In the genomic region with DNA sequence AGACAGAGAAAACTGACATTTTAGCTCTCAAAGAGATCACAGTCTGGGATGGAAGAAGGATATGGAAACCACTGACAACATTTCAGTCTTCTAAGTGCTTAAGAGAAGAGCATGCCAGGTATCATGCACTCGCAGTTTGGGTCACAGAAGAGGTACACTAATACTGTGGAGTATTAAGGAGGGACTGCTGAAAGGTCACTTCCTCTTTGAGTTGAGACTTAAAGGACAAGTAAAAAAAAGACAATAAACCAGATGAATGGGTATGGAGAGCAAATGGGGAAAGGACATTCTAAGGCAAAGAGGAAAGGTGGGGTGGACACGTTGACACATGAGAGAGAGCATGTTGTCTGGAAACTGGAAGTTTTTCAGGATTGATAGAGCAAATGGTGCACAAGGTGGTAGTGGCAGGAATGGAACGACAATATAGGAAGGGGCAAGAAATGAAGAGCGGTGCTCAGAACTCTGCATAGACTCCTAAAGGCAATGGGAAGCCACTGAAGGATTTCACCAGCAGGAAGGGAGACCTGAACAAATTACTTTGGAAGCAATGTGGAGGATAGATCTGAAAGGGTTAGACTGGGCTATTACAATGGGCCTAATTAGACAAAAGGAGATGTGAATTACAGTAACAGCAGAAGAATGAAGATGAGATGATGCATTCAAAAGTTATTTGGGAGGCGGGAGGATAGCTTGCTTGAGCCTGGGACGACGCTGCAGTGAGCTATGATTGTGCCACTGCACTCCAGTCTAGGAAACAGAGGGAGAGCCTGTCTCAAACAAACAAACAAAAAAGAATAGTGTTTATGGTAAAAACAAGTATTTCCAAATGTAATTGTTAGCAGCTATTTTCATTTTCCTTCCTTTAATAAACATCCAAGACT, we compare ENCODE assay signal across 10 cellular contexts. TPM values are rescaled to one million over a fixed set of nuclear protein-coding genes. Genes with fewer than 3 reads are reported as not detected.
DNase-seq lines count a peak whose midpoint lies in the region; ATAC-seq and TF ChIP-seq lines count a peak whose summit lies in the region.
"Had no signal": no experiment of that assay in that cellular context is flagged by ENCODE, and none has a peak within 500 bp of the region (broad histone marks: within the 10 kb centered on the region; RNA-seq: fewer than 3 reads in every experiment).

No MANE protein-coding gene starts in this region.

- H3K27me3 ChIP-seq in colonic mucosa: no peaks in the 10 kb centered on the region

- peaks cover 8% of the 10 kb centered on the region for H3K4me1 ChIP-seq in colonic mucosa
- H3K4me1 ChIP-seq: parathyroid adenoma had no signal

- H3K36me3 ChIP-seq in colonic mucosa: no peaks in the 10 kb centered on the region

- peak overlapping the region in 1 of 2 donors; percentile 26 for H3K9ac ChIP-seq in colonic mucosa (ENCODE audit: low read depth in 2 of 2, low read length in 2 of 2)
- H3K9ac ChIP-seq: parathyroid adenoma had no signal

- H3K27ac ChIP-seq in colonic mucosa: peak overlapping the region; percentile 43
- H3K27ac ChIP-seq: parathyroid adenoma had no signal

- intact Hi-C loops in colonic mucosa (cut with DNase I): no loop called here

- DNase-seq in LoVo (ENCODE audit: low spot score): peak; percentile 34
- DNase-seq in colonic mucosa: no peak
- DNase-seq in renal cortical epithelial cell (ENCODE audit: low read depth): peak; percentile 43
- DNase-seq in NOMO-1 treated with dmso at 0.1 percent for 144 hours (lab: John Stamatoyannopoulos, UW; ENCODE audit: unreplicated experiment): no peak
- no peak for DNase-seq in activated gamma-delta T cell treated with Interleukin-2 at 50 U/mL for 16 hours
- no peak for DNase-seq in glutamatergic neuron
- no peak for DNase-seq in T-helper 17 cell
- DNase-seq: KG1 had no signal

- no peaks in the 10 kb centered on the region for H3K9me3 Mint-ChIP-seq in glutamatergic neuron (ENCODE audit: unreplicated experiment)

- H3K4me3 ChIP-seq in colonic mucosa: no peak overlapping the region

- H3K27ac Mint-ChIP-seq in glutamatergic neuron (ENCODE audit: unreplicated experiment) (no peak overlapping the region), T-helper 17 cell (no peak overlapping the region)

- no peak for TF ChIP-seq CTCF in colonic mucosa (IDR thresholded peaks at IDR 0.05)
- no peak for TF ChIP-seq CTCF in glutamatergic neuron (IDR thresholded peaks at IDR 0.05; ENCODE audit: partially characterized antibody, unreplicated experiment)

- H3K9me3 ChIP-seq in colonic mucosa: no peaks in the 10 kb centered on the region
- H3K9me3 ChIP-seq in T-helper 17 cell (ENCODE audit: control insufficient read depth, low read length, poor library complexity, severe bottlenecking): no peaks in the 10 kb centered on the region

- peak; percentile 37 for ATAC-seq in GM18511 (IDR thresholded peaks at IDR 0.05; ENCODE audit: unreplicated experiment)
- no peak for ATAC-seq in T-helper 17 cell

- no peaks in the 10 kb centered on the region for H3K27me3 Mint-ChIP-seq in glutamatergic neuron (ENCODE audit: unreplicated experiment)
- no peaks in the 10 kb centered on the region for H3K27me3 Mint-ChIP-seq in T-helper 17 cell

- H3K4me1 Mint-ChIP-seq in glutamatergic neuron (ENCODE audit: low read depth, unreplicated experiment) (no peaks in the 10 kb centered on the region), T-helper 17 cell (peaks cover 33% of the 10 kb centered on the region)

- H3K4me3 Mint-ChIP-seq in glutamatergic neuron (ENCODE audit: unreplicated experiment) (no peak overlapping the region), T-helper 17 cell (no peak overlapping the region)

- no peaks in the 10 kb centered on the region for H3K36me3 Mint-ChIP-seq in glutamatergic neuron (ENCODE audit: unreplicated experiment)
- H3K36me3 Mint-ChIP-seq in T-helper 17 cell (ENCODE audit: low read depth): peaks cover 4% of the 10 kb centered on the region

RNA-seq across cellular contexts. Expression of a gene that starts 11.1 kb away (rescaled TPM):
- total RNA-seq in colonic mucosa: 10 to 100 TPM; 14.3 to 14.4 TPM
- 5.7 and 7.1 TPM in 2 replicates for total RNA-seq in renal cortical epithelial cell
- total RNA-seq in glutamatergic neuron (ENCODE audit: unreplicated experiment): 7.2 TPM
- total RNA-seq in T-helper 17 cell: 1 to 10 TPM; 7.9 to 8.7 TPM

Comparison
In these comparisons a context has a peak if more than half of its experiments do, and no peak if none do; other contexts are left out.
1. DNase-seq: peak in LoVo (single experiment) and renal cortical epithelial cell (single experiment); none in colonic mucosa (single experiment), NOMO-1 treated with dmso at 0.1 percent for 144 hours (single experiment), activated gamma-delta T cell treated with Interleukin-2 at 50 U/mL for 16 hours (single experiment), glutamatergic neuron (single experiment) and T-helper 17 cell (0 of 3).